In the genomic region with DNA sequence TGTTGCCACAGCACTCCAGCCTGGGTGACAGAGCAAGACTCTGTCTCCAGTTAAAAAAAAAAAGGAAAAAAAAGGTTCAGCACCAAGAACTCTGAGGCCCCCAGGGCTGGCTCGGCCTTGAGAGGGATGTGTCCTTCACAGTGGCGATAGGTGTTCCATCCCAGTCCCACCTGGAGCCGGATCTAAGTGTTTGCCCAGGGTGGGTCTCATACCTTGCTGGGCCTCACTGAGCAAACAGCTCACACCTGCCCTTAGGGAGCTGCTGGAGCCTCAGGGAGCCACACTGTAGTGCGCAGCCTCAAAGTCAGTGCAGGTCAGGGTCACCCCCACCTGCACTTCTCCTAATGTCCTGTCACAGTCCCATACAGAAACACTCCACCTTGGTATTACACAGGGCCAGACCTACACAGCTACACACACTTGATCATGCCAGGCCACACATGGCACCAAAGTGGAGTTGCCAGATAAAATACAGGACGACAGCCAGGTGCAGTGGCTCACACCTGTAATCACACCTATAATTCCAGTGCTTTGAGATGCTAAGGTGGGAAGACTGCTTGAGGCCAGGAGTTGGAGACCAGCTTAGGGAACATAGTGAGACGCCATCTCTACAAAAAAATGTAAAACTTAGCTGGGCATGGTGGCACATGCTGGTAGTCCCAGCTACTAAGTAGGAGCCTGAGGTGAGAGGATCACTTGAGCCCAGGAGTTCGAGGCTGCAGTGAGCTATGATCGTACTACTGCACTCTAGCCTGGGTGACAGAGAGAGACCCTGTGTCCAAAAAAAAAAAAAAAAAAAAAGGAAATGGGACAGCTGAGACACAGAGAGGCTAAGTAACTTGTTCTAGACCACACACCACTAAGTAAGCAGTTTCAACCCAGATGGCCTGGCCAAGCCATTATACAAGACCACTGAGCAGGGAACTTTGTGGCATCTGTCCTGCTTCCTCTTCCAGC, we compare ENCODE assay signal across 12 cellular contexts. TPM values are rescaled to one million over a fixed set of nuclear protein-coding genes. Genes with fewer than 3 reads are reported as not detected.
A peak's percentile ranks its signal among the peaks of the same experiment; 100 is the strongest.
DNase-seq lines count a peak whose midpoint lies in the region; ATAC-seq and TF ChIP-seq lines count a peak whose summit lies in the region.
"Had no signal": no experiment of that assay in that cellular context is flagged by ENCODE, and none has a peak within 500 bp of the region (broad histone marks: within the 10 kb centered on the region; RNA-seq: fewer than 3 reads in every experiment).

No MANE protein-coding gene starts in this region.

- WGBS in liver: 70% methylated on average over 8 of the region's 8 CpGs

- no peaks in the 10 kb centered on the region for H3K27me3 ChIP-seq in liver (ENCODE audit: control insufficient read depth in 4 of 4, insufficient read depth in 4 of 4, low read length in 3 of 4)
- H3K27me3 ChIP-seq: heart right ventricle had no signal

- peak overlapping the region; percentile 98 for H3K27ac ChIP-seq in 22Rv1
- peak overlapping the region; percentile 71 to 82 for H3K27ac ChIP-seq in liver (ENCODE audit: low read depth in 1 of 2, low read length in 2 of 2)

- ATAC-seq in GM21381 (IDR thresholded peaks at IDR 0.05; ENCODE audit: unreplicated experiment): no peak

- H3K36me3 ChIP-seq in liver (ENCODE audit: control insufficient read depth in 4 of 4, insufficient read depth in 3 of 4, low read depth in 1 of 4, low read length in 3 of 4): no peaks in the 10 kb centered on the region
- H3K36me3 ChIP-seq: heart right ventricle had no signal

- intact Hi-C loops in head of caudate nucleus (cut with DNase I): no loop called here

- peaks cover 14 to 57% (median 44%) of the 10 kb centered on the region in 4 donors for H3K4me1 ChIP-seq in liver (ENCODE audit: control insufficient read depth in 4 of 4, insufficient read depth in 4 of 4, low read length in 3 of 4)

- H3K9me3 ChIP-seq in liver (ENCODE audit: control insufficient read depth in 4 of 4, low read length in 3 of 4): no peaks in the 10 kb centered on the region
- H3K9me3 ChIP-seq: heart right ventricle had no signal

- DNase-seq in GM19240 (ENCODE audit: insufficient read length, low spot score) (peak; percentile 0), NCI-H526 (lab: John Stamatoyannopoulos, UW) (peak; percentile 90 to 96), head of caudate nucleus (no peak), iPS-NIHi7 (ENCODE audit: extremely low spot score) (no peak)
- DNase-seq in stimulated activated CD8-positive, alpha-beta memory T cell treated with anti-CD3 and anti-CD28 coated beads, Interleukin-4, amount 100 ng/mL, for 48 hours: no peak
- DNase-seq: activated gamma-delta T cell treated with Interleukin-2 at 50 U/mL for 16 hours; heart right ventricle; naive thymus-derived CD4-positive, alpha-beta T cell had no signal

- TF ChIP-seq RAD21 in liver (IDR thresholded peaks at IDR 0.05): no peak

- H3K9ac ChIP-seq in liver (ENCODE audit: low read depth in 1 of 2, low read length in 2 of 2): peak overlapping the region; percentile 4 to 45

- no peak overlapping the region for H3K4me3 ChIP-seq in liver (ENCODE audit: low read depth in 1 of 3, low read length in 3 of 3)
- H3K4me3 ChIP-seq: coronary artery, heart right ventricle had no signal

- TF ChIP-seq CTCF in 22Rv1 (IDR thresholded peaks at IDR 0.05) (no peak), liver (IDR thresholded peaks at IDR 0.05; ENCODE audit: low read depth, low read length, missing input control) (no peak)

TF ChIP-seq in liver, 16 proteins besides CTCF, POLR2A, EP300 and RAD21:
- TF ChIP-seq EGR1 (IDR thresholded peaks at IDR 0.05; ENCODE audit: low read depth in 2 of 2) (no peak), HNF4A (conservative IDR thresholded peaks at IDR 0.05) (no peak), SP1 (IDR thresholded peaks at IDR 0.05) (no peak), FOXA2 (IDR thresholded peaks at IDR 0.05) (no peak)

RNA-seq across cellular contexts. Expression of a gene that starts 7.3 kb away (rescaled TPM):
- 100 to 1,000 TPM in 1 of 2 donors, 10 to 100 TPM in 1; 70.5 to 176 TPM for total RNA-seq in liver
- 100 to 1,000 TPM; 287 to 328 TPM for polyA plus RNA-seq in liver

RNA-seq across cellular contexts. Expression of a gene that starts 27.6 kb away (rescaled TPM):
- 10 to 100 TPM in 1 of 2 donors, 1 to 10 TPM in 1; 5.7 to 17.8 TPM for total RNA-seq in liver
- 1 to 10 TPM; 4.7 to 9.0 TPM for polyA plus RNA-seq in liver

RNA-seq across cellular contexts. Expression of a gene that starts 34.4 kb away (rescaled TPM):
- total RNA-seq in liver: 10 to 100 TPM; 59.8 to 77.8 TPM
- 10 to 100 TPM; 14.4 to 27.2 TPM for polyA plus RNA-seq in liver

Comparison
In these comparisons a context has a peak if more than half of its experiments do, and no peak if none do; other contexts are left out.
1. DNase-seq: peak in GM19240 (single experiment) and NCI-H526 (2 of 2); none in head of caudate nucleus (0 of 42), iPS-NIHi7 (single experiment) and stimulated activated CD8-positive, alpha-beta memory T cell treated with anti-CD3 and anti-CD28 coated beads, Interleukin-4, amount 100 ng/mL, for 48 hours (single experiment).